Comparison of ENCODE assay signal across 35 cellular contexts in genomic region chr7:28224172-28224571, GRCh38.
"Had no signal": no experiment of that assay in that cellular context is flagged by ENCODE, and none has a peak within 500 bp of the region (broad histone marks: within the 10 kb centered on the region; RNA-seq: fewer than 3 reads in every experiment).

No MANE protein-coding gene starts in this region.

- H3K27ac ChIP-seq: ascending aorta, VCaP had no signal

- H3K4me1 ChIP-seq: ascending aorta had no signal

- H3K36me3 ChIP-seq: ascending aorta had no signal

- ATAC-seq: activated CD4-positive, alpha-beta T cell treated with anti-CD3 and anti-CD28 coated beads for 36 hours; activated CD4-positive, CD25-positive, alpha-beta regulatory T cell treated with anti-CD3 and anti-CD28 coated beads, Interleukin-2, amount 50 U/mL, for 24 hours; activated CD8-positive, alpha-beta memory T cell treated with anti-CD3 and anti-CD28 coated beads, Interleukin-2, amount 10 ng/mL, durations not matched to agents 7 days and 5 days; activated CD8-positive, alpha-beta T cell treated with anti-CD3 and anti-CD28 coated beads, Interleukin-2, amount 10 ng/mL, durations not matched to agents 7 days and 5 days; activated naive CD8-positive, alpha-beta T cell treated with anti-CD3 and anti-CD28 coated beads, Interleukin-2, amount 50 U/mL, for 24 hours had no signal

- H3K9me3 Mint-ChIP-seq: activated CD4-positive, alpha-beta memory T cell treated with anti-CD3 and anti-CD28 coated beads, Interleukin-2, amount 10 ng/mL, durations not matched to agents 7 days and 5 days; activated CD4-positive, alpha-beta T cell treated with anti-CD3 and anti-CD28 coated beads, Interleukin-2, amount 10 ng/mL, durations not matched to agents 7 days and 5 days; activated naive CD4-positive, alpha-beta T cell treated with anti-CD3 and anti-CD28 coated beads, Interleukin-2, amount 10 ng/mL, durations not matched to agents 7 days and 5 days; activated naive CD4-positive, alpha-beta T cell treated with anti-CD3 and anti-CD28 coated beads, Interleukin-2, amount 50 U/mL, for 24 hours; activated naive CD8-positive, alpha-beta T cell treated with anti-CD3 and anti-CD28 coated beads, Interleukin-2, amount 10 ng/mL, durations not matched to agents 7 days and 5 days; activated T-cell treated with anti-CD3 and anti-CD28 coated beads, Interleukin-2, amount 50 U/mL, for 24 hours; activated T-helper 2 cell treated with anti-CD3 and anti-CD28 coated beads, Interferon-gamma antibody, Interleukin-2, Interleukin-4, amounts not matched to agents 10 μg/mL and 5 μg/mL and 100 μg/mL, durations not matched to agents 14 hours and 24 hours and 36 hours; brain; T-helper 1 cell treated with Interleukin-12 subunit alpha and Interleukin-12 subunit beta and Interleukin-4 antibody, amounts not matched to agents 30 μg/mL and 1 μg/mL, for 36 hours; T-helper 2 cell treated with Interferon-gamma antibody and Interleukin-4, amounts not matched to agents 5 μg/mL and 100 μg/mL, for 36 hours had no signal

- DNase-seq: activated CD4-positive, alpha-beta memory T cell treated with anti-CD3 and anti-CD28 coated beads, Interleukin-2, amount 10 ng/mL, durations not matched to agents 7 days and 5 days; activated CD4-positive, alpha-beta T cell treated with anti-CD3 and anti-CD28 coated beads for 1 hour; activated CD4-positive, alpha-beta T cell treated with anti-CD3 and anti-CD28 coated beads for 36 hours; activated CD4-positive, alpha-beta T cell treated with anti-CD3 and anti-CD28 coated beads for 48 hours; activated CD4-positive, alpha-beta T cell treated with anti-CD3 and anti-CD28 coated beads, Interleukin-2, amount 10 ng/mL, durations not matched to agents 7 days and 5 days; activated CD4-positive, alpha-beta T cell treated with anti-CD3 and anti-CD28 coated beads, Interleukin-2, amount 50 U/mL, for 48 hours; activated CD4-positive, CD25-positive, alpha-beta regulatory T cell; activated CD8-positive, alpha-beta memory T cell treated with anti-CD3 and anti-CD28 coated beads for 24 hours; activated CD8-positive, alpha-beta memory T cell treated with anti-CD3 and anti-CD28 coated beads, Interleukin-2, amount 10 ng/mL, durations not matched to agents 7 days and 5 days; activated CD8-positive, alpha-beta memory T cell treated with anti-CD3 and anti-CD28 coated beads, Interleukin-2, amount 50 U/mL, for 48 hours; activated CD8-positive, alpha-beta T cell treated with anti-CD3 and anti-CD28 coated beads, Interleukin-2, amount 10 ng/mL, durations not matched to agents 7 days and 5 days; activated effector memory CD4-positive, alpha-beta T cell treated with Interleukin-2 at 50 U/mL for 16 hours; activated gamma-delta T cell; activated naive CD4-positive, alpha-beta T cell treated with anti-CD3 and anti-CD28 coated beads, Interleukin-2, amount 10 ng/mL, durations not matched to agents 7 days and 5 days; activated naive CD4-positive, alpha-beta T cell treated with Interleukin-2 at 50 U/mL for 16 hours; activated naive CD8-positive, alpha-beta T cell treated with anti-CD3 and anti-CD28 coated beads, Interleukin-2, amount 10 ng/mL, durations not matched to agents 7 days and 5 days; activated naive CD8-positive, alpha-beta T cell treated with anti-CD3 and anti-CD28 coated beads, Interleukin-2, amount 50 U/mL, for 24 hours; activated T-cell treated with anti-CD3 and anti-CD28 coated beads, Interleukin-2, amount 50 U/mL, for 24 hours; activated T-cell treated with anti-CD3 and anti-CD28 coated beads, Interleukin-2, amount 50 U/mL, for 48 hours; amygdala; anterior cingulate cortex; central memory CD4-positive, alpha-beta T cell; T-helper 1 cell; T-helper 2 cell; T-helper 9 cell had no signal

- H3K36me3 Mint-ChIP-seq: activated CD8-positive, alpha-beta memory T cell treated with anti-CD3 and anti-CD28 coated beads, Interleukin-2, amount 10 ng/mL, durations not matched to agents 7 days and 5 days; activated naive CD4-positive, alpha-beta T cell treated with anti-CD3 and anti-CD28 coated beads, Interleukin-2, amount 10 ng/mL, durations not matched to agents 7 days and 5 days; activated naive CD4-positive, alpha-beta T cell treated with anti-CD3 and anti-CD28 coated beads, Interleukin-2, amount 50 U/mL, for 24 hours; activated naive CD8-positive, alpha-beta T cell; activated naive CD8-positive, alpha-beta T cell treated with anti-CD3 and anti-CD28 coated beads, Interleukin-2, amount 10 ng/mL, durations not matched to agents 7 days and 5 days; brain had no signal

- H3K4me1 Mint-ChIP-seq: activated CD4-positive, alpha-beta memory T cell treated with anti-CD3 and anti-CD28 coated beads, Interleukin-2, amount 10 ng/mL, durations not matched to agents 7 days and 5 days; activated CD4-positive, alpha-beta T cell treated with anti-CD3 and anti-CD28 coated beads for 36 hours; activated CD4-positive, alpha-beta T cell treated with anti-CD3 and anti-CD28 coated beads, Interleukin-2, amount 10 ng/mL, durations not matched to agents 7 days and 5 days; activated CD8-positive, alpha-beta memory T cell treated with anti-CD3 and anti-CD28 coated beads, Interleukin-2, amount 10 ng/mL, durations not matched to agents 7 days and 5 days; activated naive CD4-positive, alpha-beta T cell treated with anti-CD3 and anti-CD28 coated beads, Interleukin-2, amount 10 ng/mL, durations not matched to agents 7 days and 5 days; activated naive CD4-positive, alpha-beta T cell treated with anti-CD3 and anti-CD28 coated beads, Interleukin-2, amount 50 U/mL, for 24 hours; activated naive CD8-positive, alpha-beta T cell treated with anti-CD3 and anti-CD28 coated beads, Interleukin-2, amount 10 ng/mL, durations not matched to agents 7 days and 5 days; activated naive CD8-positive, alpha-beta T cell treated with anti-CD3 and anti-CD28 coated beads, Interleukin-2, amount 50 U/mL, for 24 hours had no signal

- H3K27me3 Mint-ChIP-seq: activated naive CD4-positive, alpha-beta T cell treated with anti-CD3 and anti-CD28 coated beads, Interleukin-2, amount 50 U/mL, for 24 hours had no signal

- H3K27me3 ChIP-seq: ascending aorta had no signal

- FAIRE-seq: TTC549 had no signal

- H3K4me3 Mint-ChIP-seq: activated CD4-positive, alpha-beta memory T cell treated with anti-CD3 and anti-CD28 coated beads, Interleukin-2, amount 10 ng/mL, durations not matched to agents 7 days and 5 days; activated CD4-positive, alpha-beta T cell treated with anti-CD3 and anti-CD28 coated beads for 36 hours; activated CD4-positive, alpha-beta T cell treated with anti-CD3 and anti-CD28 coated beads, Interleukin-2, amount 10 ng/mL, durations not matched to agents 7 days and 5 days; activated CD8-positive, alpha-beta memory T cell treated with anti-CD3 and anti-CD28 coated beads, Interleukin-2, amount 10 ng/mL, durations not matched to agents 7 days and 5 days; activated CD8-positive, alpha-beta T cell treated with anti-CD3 and anti-CD28 coated beads, Interleukin-2, amount 10 ng/mL, durations not matched to agents 7 days and 5 days; activated naive CD4-positive, alpha-beta T cell treated with anti-CD3 and anti-CD28 coated beads, Interleukin-2, amount 10 ng/mL, durations not matched to agents 7 days and 5 days; activated naive CD4-positive, alpha-beta T cell treated with anti-CD3 and anti-CD28 coated beads, Interleukin-2, amount 50 U/mL, for 24 hours; activated naive CD8-positive, alpha-beta T cell; activated naive CD8-positive, alpha-beta T cell treated with anti-CD3 and anti-CD28 coated beads, Interleukin-2, amount 10 ng/mL, durations not matched to agents 7 days and 5 days; activated naive CD8-positive, alpha-beta T cell treated with anti-CD3 and anti-CD28 coated beads, Interleukin-2, amount 50 U/mL, for 24 hours; activated T-cell treated with anti-CD3 and anti-CD28 coated beads, Interleukin-2, amount 50 U/mL, for 24 hours; brain; T-helper 1 cell treated with Interleukin-12 subunit alpha and Interleukin-12 subunit beta and Interleukin-4 antibody, amounts not matched to agents 30 μg/mL and 1 μg/mL, for 36 hours; T-helper 2 cell treated with Interferon-gamma antibody and Interleukin-4, amounts not matched to agents 5 μg/mL and 100 μg/mL, for 36 hours had no signal

- H3K9me3 ChIP-seq: ascending aorta had no signal

- H3K4me3 ChIP-seq: ascending aorta had no signal

- H3K27ac Mint-ChIP-seq: activated CD4-positive, alpha-beta memory T cell treated with anti-CD3 and anti-CD28 coated beads, Interleukin-2, amount 10 ng/mL, durations not matched to agents 7 days and 5 days; activated CD4-positive, alpha-beta T cell treated with anti-CD3 and anti-CD28 coated beads for 36 hours; activated CD4-positive, alpha-beta T cell treated with anti-CD3 and anti-CD28 coated beads, Interleukin-2, amount 10 ng/mL, durations not matched to agents 7 days and 5 days; activated CD8-positive, alpha-beta memory T cell treated with anti-CD3 and anti-CD28 coated beads, Interleukin-2, amount 10 ng/mL, durations not matched to agents 7 days and 5 days; activated CD8-positive, alpha-beta T cell treated with anti-CD3 and anti-CD28 coated beads, Interleukin-2, amount 10 ng/mL, durations not matched to agents 7 days and 5 days; activated naive CD4-positive, alpha-beta T cell treated with anti-CD3 and anti-CD28 coated beads, Interleukin-2, amount 10 ng/mL, durations not matched to agents 7 days and 5 days; activated naive CD4-positive, alpha-beta T cell treated with anti-CD3 and anti-CD28 coated beads, Interleukin-2, amount 50 U/mL, for 24 hours; activated naive CD8-positive, alpha-beta T cell; activated naive CD8-positive, alpha-beta T cell treated with anti-CD3 and anti-CD28 coated beads, Interleukin-2, amount 10 ng/mL, durations not matched to agents 7 days and 5 days; activated naive CD8-positive, alpha-beta T cell treated with anti-CD3 and anti-CD28 coated beads, Interleukin-2, amount 50 U/mL, for 24 hours; activated T-cell treated with anti-CD3 and anti-CD28 coated beads, Interleukin-2, amount 50 U/mL, for 24 hours; activated T-helper 2 cell treated with anti-CD3 and anti-CD28 coated beads, Interferon-gamma antibody, Interleukin-2, Interleukin-4, amounts not matched to agents 10 μg/mL and 5 μg/mL and 100 μg/mL, durations not matched to agents 14 hours and 24 hours and 36 hours; brain; T-helper 1 cell treated with Interleukin-12 subunit alpha and Interleukin-12 subunit beta and Interleukin-4 antibody, amounts not matched to agents 30 μg/mL and 1 μg/mL, for 36 hours; T-helper 2 cell treated with Interferon-gamma antibody and Interleukin-4, amounts not matched to agents 5 μg/mL and 100 μg/mL, for 36 hours had no signal
